In the genomic region with DNA sequence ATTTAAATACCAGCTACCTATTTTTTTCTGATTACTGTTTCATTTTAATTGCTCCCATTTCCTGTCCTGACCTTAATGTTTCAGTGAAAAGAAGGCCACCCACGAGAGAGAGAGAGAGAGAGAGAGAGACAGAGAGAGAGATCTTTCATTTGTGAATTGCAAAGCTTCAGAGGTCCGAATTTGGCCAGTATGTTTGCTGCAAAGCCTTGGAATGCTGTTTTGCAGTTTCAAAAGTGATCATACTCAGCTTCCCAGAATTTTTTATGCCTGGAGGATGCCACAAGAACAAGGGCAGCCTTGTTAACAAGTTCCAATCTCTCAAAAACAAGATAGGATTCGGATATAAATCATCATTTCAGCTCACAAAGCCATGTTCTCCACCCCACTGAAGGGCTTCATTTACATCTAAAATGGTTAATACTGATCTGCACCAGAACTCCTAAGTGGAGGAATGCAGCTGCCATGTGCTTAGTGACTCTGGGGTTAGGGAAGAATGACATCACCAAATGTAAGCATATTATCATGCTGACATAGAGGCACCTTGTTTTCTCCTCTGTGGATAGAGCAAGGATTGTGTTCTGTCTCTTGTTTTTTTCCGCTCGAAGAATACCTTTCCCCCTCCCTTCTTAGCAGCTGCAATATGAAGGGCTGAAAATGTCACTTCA, we compare ENCODE assay signal across 12 cellular contexts.
DNase-seq lines count a peak whose midpoint lies in the region; ATAC-seq and TF ChIP-seq lines count a peak whose summit lies in the region.
"Had no signal": no experiment of that assay in that cellular context is flagged by ENCODE, and none has a peak within 500 bp of the region (broad histone marks: within the 10 kb centered on the region; RNA-seq: fewer than 3 reads in every experiment).

No MANE protein-coding gene starts in this region.

- H4K5ac ChIP-seq in IMR-90 (ENCODE audit: low read depth, low read length), result no peak overlapping the region

- no peak overlapping the region for H3K4me3 ChIP-seq in CD4-positive, alpha-beta memory T cell (ENCODE audit: low read length in 2 of 2)
- no peak overlapping the region for H3K4me3 ChIP-seq in IMR-90 (ENCODE audit: insufficient read depth, low read depth, low read length)
- no peak overlapping the region for H3K4me3 ChIP-seq in endodermal cell (ENCODE audit: low read length)

- H2AK5ac ChIP-seq in IMR-90 (ENCODE audit: low read depth, low read length), result no peak overlapping the region

- no peak for TF ChIP-seq POLR2A in IMR-90 (IDR thresholded peaks at IDR 0.05; ENCODE audit: low read depth, low read length)

- H3K9me3 Mint-ChIP-seq in CD4-positive, alpha-beta memory T cell, result no peaks in the 10 kb centered on the region
- H3K9me3 Mint-ChIP-seq in endodermal cell, result no peaks in the 10 kb centered on the region
- no peaks in the 10 kb centered on the region for H3K9me3 Mint-ChIP-seq in naive thymus-derived CD8-positive, alpha-beta T cell
- no peaks in the 10 kb centered on the region for H3K9me3 Mint-ChIP-seq in chondrocyte (ENCODE audit: low read depth)
- no peaks in the 10 kb centered on the region for H3K9me3 Mint-ChIP-seq in endothelial cell (ENCODE audit: unreplicated experiment)
- H3K9me3 Mint-ChIP-seq: naive thymus-derived CD4-positive, alpha-beta T cell had no signal

- no peak overlapping the region for H3K27ac ChIP-seq in CD4-positive, alpha-beta memory T cell (ENCODE audit: low read depth, low read length)
- H3K27ac ChIP-seq in IMR-90 (ENCODE audit: insufficient read depth, low read length), result no peak overlapping the region
- peak overlapping the region; percentile 76 for H3K27ac ChIP-seq in endodermal cell (ENCODE audit: low read depth, low read length)
- H3K27ac ChIP-seq: RWPE1 had no signal

- CTCF ChIA-PET in CD4-positive, alpha-beta memory T cell (lab: Charles Lee; ENCODE audit: partially characterized antibody), result no interaction called here
- CTCF ChIA-PET in IMR-90 (lab: Yijun Ruan, JAX), result interaction anchor here (0.6 to 0.7 kb wide), 2 partner anchors 125 to 891 kb away, joined by 3 to 5 read pairs; no protein-coding TSS in a partner anchor

- H4K91ac ChIP-seq in IMR-90 (ENCODE audit: insufficient read depth, low read depth, low read length), result no peak overlapping the region

- peaks cover 47 to 67% of the 10 kb centered on the region in 2 donors for H3K36me3 Mint-ChIP-seq in CD4-positive, alpha-beta memory T cell
- no peaks in the 10 kb centered on the region for H3K36me3 Mint-ChIP-seq in endodermal cell (ENCODE audit: low read depth)
- peaks cover 0 to 52% (median 18%) of the 10 kb centered on the region in 3 donors for H3K36me3 Mint-ChIP-seq in naive thymus-derived CD8-positive, alpha-beta T cell
- H3K36me3 Mint-ChIP-seq in chondrocyte (ENCODE audit: low read depth), result no peaks in the 10 kb centered on the region
- no peaks in the 10 kb centered on the region for H3K36me3 Mint-ChIP-seq in endothelial cell (ENCODE audit: low read depth, unreplicated experiment)

- H4K8ac ChIP-seq in IMR-90 (ENCODE audit: low read depth in 2 of 2, low read length in 2 of 2), result no peak overlapping the region

- H2BK15ac ChIP-seq in IMR-90 (ENCODE audit: low read depth, low read length), result no peak overlapping the region

- H3K79me1 ChIP-seq in IMR-90 (ENCODE audit: low read depth in 1 of 2, low read length in 2 of 2), result no peaks in the 10 kb centered on the region

- POLR2A ChIA-PET in CD4-positive, alpha-beta memory T cell (lab: Charles Lee; ENCODE audit: partially characterized antibody), result no interaction called here
- POLR2A ChIA-PET in IMR-90 (lab: Charles Lee; ENCODE audit: unreplicated experiment), result interaction anchor here (0.6 to 0.7 kb wide), 2 partner anchors 332 to 569 kb away, joined by 5 to 6 read pairs; no protein-coding TSS in a partner anchor
- POLR2A ChIA-PET in naive thymus-derived CD8-positive, alpha-beta T cell (lab: Charles Lee), result no interaction called here

- no peaks in the 10 kb centered on the region for H3K9me3 ChIP-seq in CD4-positive, alpha-beta memory T cell (ENCODE audit: control insufficient read depth in 1 of 2, low read length in 2 of 2)
- H3K9me3 ChIP-seq in IMR-90 (ENCODE audit: control insufficient read depth, insufficient read depth, low read length) (no peaks in the 10 kb centered on the region), endodermal cell (ENCODE audit: control insufficient read depth, low read length) (no peaks in the 10 kb centered on the region)

- no peaks in the 10 kb centered on the region for H3K27me3 Mint-ChIP-seq in CD4-positive, alpha-beta memory T cell
- H3K27me3 Mint-ChIP-seq in endodermal cell (ENCODE audit: insufficient read depth) (peaks cover 1% of the 10 kb centered on the region), chondrocyte (ENCODE audit: low read depth) (no peaks in the 10 kb centered on the region), endothelial cell (ENCODE audit: unreplicated experiment) (no peaks in the 10 kb centered on the region)
- no peaks in the 10 kb centered on the region for H3K27me3 Mint-ChIP-seq in naive thymus-derived CD8-positive, alpha-beta T cell
- H3K27me3 Mint-ChIP-seq: naive thymus-derived CD4-positive, alpha-beta T cell had no signal

- no peak for TF ChIP-seq RAD21 in IMR-90 (IDR thresholded peaks at IDR 0.05; ENCODE audit: low read length)

- no peaks in the 10 kb centered on the region for H4K20me1 ChIP-seq in IMR-90 (ENCODE audit: insufficient read depth, low read length)

- no peak overlapping the region for H2BK5ac ChIP-seq in IMR-90 (ENCODE audit: low read depth, low read length, poor library complexity, severe bottlenecking)

- no TSS peak for BruUV-seq in IMR-90 (replicated peaks; lab: Mats Ljungman, UMichigan)

- H2AFZ ChIP-seq in IMR-90 (replicated peaks; ENCODE audit: low read length, poor library complexity), result no peak overlapping the region

- peaks cover 17% of the 10 kb centered on the region for H3K4me1 ChIP-seq in CD4-positive, alpha-beta memory T cell (ENCODE audit: insufficient read depth, low read length)
- H3K4me1 ChIP-seq in IMR-90 (ENCODE audit: control insufficient read depth, insufficient read depth, low read length) (no peaks in the 10 kb centered on the region), endodermal cell (ENCODE audit: control insufficient read depth, insufficient read depth, low read length) (peaks cover 12% of the 10 kb centered on the region)

- no peak overlapping the region for H3K4me2 ChIP-seq in IMR-90 (ENCODE audit: low read depth, low read length)

- TF ChIP-seq CTCF in IMR-90 (conservative IDR thresholded peaks at IDR 0.05; ENCODE audit: low read depth, low read length) (no peak), endodermal cell (conservative IDR thresholded peaks at IDR 0.05) (no peak), chondrocyte (IDR thresholded peaks at IDR 0.05) (no peak), endothelial cell (IDR thresholded peaks at IDR 0.05; ENCODE audit: unreplicated experiment) (no peak)

- H3K4me1 Mint-ChIP-seq in CD4-positive, alpha-beta memory T cell, result peaks cover 48 to 81% (median 65%) of the 10 kb centered on the region in 4 donors
- H3K4me1 Mint-ChIP-seq in endodermal cell, result peaks cover 52% of the 10 kb centered on the region
- peaks cover 29 to 68% (median 51%) of the 10 kb centered on the region in 4 donors for H3K4me1 Mint-ChIP-seq in naive thymus-derived CD8-positive, alpha-beta T cell
- H3K4me1 Mint-ChIP-seq in chondrocyte (ENCODE audit: low read depth), result peaks cover 23% of the 10 kb centered on the region
- H3K4me1 Mint-ChIP-seq in endothelial cell (ENCODE audit: unreplicated experiment), result no peaks in the 10 kb centered on the region

- H3K56ac ChIP-seq in IMR-90 (ENCODE audit: extremely low read depth, insufficient read depth, low read length), result no peak overlapping the region

- no peak overlapping the region for H2BK20ac ChIP-seq in IMR-90 (ENCODE audit: low read depth, low read length)

- intact Hi-C loops in CD4-positive, alpha-beta memory T cell (cut with micrococcal nuclease), result no loop called here
- intact Hi-C loops in IMR-90 (cut with micrococcal nuclease), result no loop called here

- H3K9ac ChIP-seq in IMR-90 (ENCODE audit: low read depth, low read length) (no peak overlapping the region), endodermal cell (ENCODE audit: extremely low read depth, low read length, poor library complexity, severe bottlenecking) (no peak overlapping the region)

- H3K23ac ChIP-seq in IMR-90 (ENCODE audit: low read depth, low read length), result 0 out of 2 replicates have a peak overlapping the region, but pooled peaks have one; percentile 10

- no peaks in the 10 kb centered on the region for H3K27me3 ChIP-seq in CD4-positive, alpha-beta memory T cell (ENCODE audit: insufficient read depth, low read length)
- H3K27me3 ChIP-seq in IMR-90 (ENCODE audit: control insufficient read depth, insufficient read depth, low read length) (no peaks in the 10 kb centered on the region), endodermal cell (ENCODE audit: control insufficient read depth, insufficient read depth, low read length, poor library complexity, severe bottlenecking) (no peaks in the 10 kb centered on the region)

- peak overlapping the region in 5 of 7 donors; percentile 8 to 58 (median 38) for H3K27ac Mint-ChIP-seq in CD4-positive, alpha-beta memory T cell
- H3K27ac Mint-ChIP-seq in endodermal cell (peak overlapping the region; percentile 29), chondrocyte (ENCODE audit: unreplicated experiment) (no peak overlapping the region), endothelial cell (ENCODE audit: unreplicated experiment) (no peak overlapping the region)
- peak overlapping the region in 6 of 10 donors; percentile 11 to 60 (median 28) for H3K27ac Mint-ChIP-seq in naive thymus-derived CD8-positive, alpha-beta T cell

- no peak overlapping the region for H3K14ac ChIP-seq in IMR-90 (replicated peaks; ENCODE audit: low read depth, low read length)

- peak overlapping the region in 1 of 8 donors; percentile 17 for H3K4me3 Mint-ChIP-seq in CD4-positive, alpha-beta memory T cell
- H3K4me3 Mint-ChIP-seq in endodermal cell (no peak overlapping the region), chondrocyte (ENCODE audit: unreplicated experiment) (no peak overlapping the region), endothelial cell (ENCODE audit: unreplicated experiment) (no peak overlapping the region)
- H3K4me3 Mint-ChIP-seq in naive thymus-derived CD8-positive, alpha-beta T cell, result no peak overlapping the region

- H3K9me1 ChIP-seq in IMR-90 (ENCODE audit: insufficient read depth, low read length), result no peaks in the 10 kb centered on the region

- dilution Hi-C loops in IMR-90 (cut with HindIII; ENCODE audit: low sequenced_read_pairs, unreplicated experiment), result no loop called here

- peak; percentile 90 for ATAC-seq in IMR-90 (ENCODE audit: low read depth)
- ATAC-seq in naive thymus-derived CD8-positive, alpha-beta T cell, result no peak
- ATAC-seq: naive thymus-derived CD4-positive, alpha-beta T cell had no signal

- no peak overlapping the region for H2AK9ac ChIP-seq in IMR-90 (replicated peaks; ENCODE audit: low read depth, low read length, poor library complexity)

- 0% methylated on average over 1 of the region's 5 CpGs; no CpG with 5 or more reads in 1 of the 2 experiments for WGBS in IMR-90 (ENCODE audit: extremely low coverage in 2 of 2, insufficient read length in 1 of 2), 2 experiments
- WGBS in endodermal cell (ENCODE audit: insufficient coverage in 1 of 2, insufficient read length in 1 of 2), 2 experiments, result 27 to 53% methylated on average over 2 to 5 of the region's 5 CpGs

- no peak for DNase-seq in CD4-positive, alpha-beta memory T cell
- peak; percentile 68 for DNase-seq in IMR-90
- no peak for DNase-seq in endodermal cell
- no peak for DNase-seq in naive thymus-derived CD8-positive, alpha-beta T cell
- DNase-seq in chondrocyte (ENCODE audit: low spot score), result no peak
- no peak for DNase-seq in COR-L47 (lab: John Stamatoyannopoulos, UW)
- DNase-seq in endothelial cell (ENCODE audit: low spot score), result no peak
- DNase-seq in midbrain (lab: John Stamatoyannopoulos, UW), result no peak
- DNase-seq: aorta; naive thymus-derived CD4-positive, alpha-beta T cell; NCI-H1092 had no signal

- peaks cover 16% of the 10 kb centered on the region for H3K36me3 ChIP-seq in CD4-positive, alpha-beta memory T cell (ENCODE audit: insufficient read depth, low read length)
- H3K36me3 ChIP-seq in IMR-90 (ENCODE audit: control insufficient read depth, insufficient read depth, low read length) (no peaks in the 10 kb centered on the region), endodermal cell (ENCODE audit: control insufficient read depth, insufficient read depth, low read length) (no peaks in the 10 kb centered on the region)

- in situ Hi-C loops in IMR-90 (cut with MboI; ENCODE audit: low sequenced_read_pairs), result no loop called here

- H3K18ac ChIP-seq in IMR-90 (ENCODE audit: low read depth, low read length), result no peak overlapping the region

- no peak overlapping the region for H3K4ac ChIP-seq in IMR-90 (ENCODE audit: low read depth, low read length)

- H2BK120ac ChIP-seq in IMR-90 (ENCODE audit: low read depth, low read length), result no peak overlapping the region

Comparison
In these comparisons a context has a peak if more than half of its experiments do, and no peak if none do; other contexts are left out.
1. H3K27ac Mint-ChIP-seq: peak in CD4-positive, alpha-beta memory T cell (5 of 7), endodermal cell (single experiment) and naive thymus-derived CD8-positive, alpha-beta T cell (6 of 10); none in chondrocyte (single experiment) and endothelial cell (single experiment).